Comparison of ENCODE assay signal across 13 cellular contexts in the genomic region with DNA sequence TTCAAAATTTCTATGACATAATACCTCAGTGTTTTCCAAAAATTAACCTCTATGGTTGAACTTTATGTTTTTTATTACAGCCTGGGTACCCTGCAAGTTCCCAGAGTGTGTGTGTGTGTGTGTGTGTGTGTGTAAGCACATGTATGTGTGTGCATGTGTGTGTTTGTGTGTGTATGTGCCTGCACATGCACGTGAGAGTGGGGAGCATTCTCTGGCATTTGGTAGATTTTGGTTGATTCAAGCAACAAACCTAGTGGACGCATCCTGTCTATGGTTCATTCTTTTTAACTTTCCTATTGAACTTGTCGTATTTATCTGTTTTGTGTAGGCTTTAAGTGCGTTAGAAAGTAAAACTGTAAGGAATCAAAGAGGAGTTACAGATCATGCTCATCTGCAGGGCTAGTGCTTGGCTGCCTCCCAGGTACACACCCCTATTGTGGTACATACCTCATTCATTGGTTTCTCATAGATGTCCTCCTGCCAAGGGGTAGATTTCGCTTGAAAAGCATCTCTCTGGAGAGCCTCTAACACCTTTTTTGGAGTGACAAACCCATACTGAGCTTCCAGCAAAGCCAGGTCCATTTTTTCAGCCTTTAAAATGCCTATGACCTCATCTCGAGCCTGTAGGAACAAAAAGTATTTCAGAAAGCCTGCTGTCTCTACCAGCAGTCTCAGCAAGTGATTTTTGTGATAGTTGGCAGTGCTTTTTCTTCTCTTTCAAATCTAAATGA.
DNase-seq lines count a peak whose midpoint lies in the region; ATAC-seq and TF ChIP-seq lines count a peak whose summit lies in the region.
"Had no signal": no experiment of that assay in that cellular context is flagged by ENCODE, and none has a peak within 500 bp of the region (broad histone marks: within the 10 kb centered on the region; RNA-seq: fewer than 3 reads in every experiment).

No MANE protein-coding gene starts in this region.

- peaks cover 26% of the 10 kb centered on the region for H3F3A ChIP-seq in GM23248 (ENCODE audit: insufficient read depth)

- H3K4me1 ChIP-seq in GM23248 (ENCODE audit: insufficient read depth) = peaks cover 22% of the 10 kb centered on the region

- H3K27ac ChIP-seq in GM23248 = no peak overlapping the region

- DNase-seq in GM23248 (peak; percentile 71), fibroblast of villous mesenchyme (ENCODE audit: low read depth) (peak; percentile 30), posterior cingulate gyrus (peak in 6 of 10 donors; percentile 18 to 80 (median 58)), GM19238 (ENCODE audit: insufficient read length, low spot score) (no peak), NOMO-1 (lab: John Stamatoyannopoulos, UW; ENCODE audit: unreplicated experiment in 2 of 2) (no peak)
- DNase-seq: activated effector memory CD4-positive, alpha-beta T cell treated with Interleukin-2 at 50 U/mL for 16 hours; CD4-positive, CD25-positive, alpha-beta regulatory T cell; NCI-H1417 treated with DMSO at 0.1 percent for 48 hours; T-helper 9 cell had no signal

- intact Hi-C loops in posterior cingulate gyrus (cut with DNase I) = no loop called here

- TF ChIP-seq CTCF in fibroblast of villous mesenchyme (IDR thresholded peaks at IDR 0.05; ENCODE audit: insufficient read depth, low read depth, low read length) = no peak

- no peaks in the 10 kb centered on the region for H4K20me1 ChIP-seq in GM23248 (ENCODE audit: insufficient read depth)

- WGBS in GM23248 (ENCODE audit: low coverage in 1 of 2, low lambda C conversion rate in 2 of 2, missing lambda C conversion rate in 2 of 2), 2 experiments = 56% methylated on average over 6 of the region's 6 CpGs

- H3K79me2 ChIP-seq in GM23248 (ENCODE audit: insufficient read depth) = no peaks in the 10 kb centered on the region

- peak overlapping the region; percentile 43 for H3K4me2 ChIP-seq in GM23248 (ENCODE audit: unreplicated experiment)
- H3K4me2 ChIP-seq: smooth muscle cell had no signal

- no peaks in the 10 kb centered on the region for H3K9me2 ChIP-seq in GM23248 (ENCODE audit: insufficient read depth)

- no peaks in the 10 kb centered on the region for H3K27me3 ChIP-seq in GM23248 (replicated peaks; ENCODE audit: insufficient read depth)

- H3K4me3 ChIP-seq in GM23248 (peak overlapping the region; percentile 14; the same call in 1 of the 2 replicates), fibroblast of villous mesenchyme (ENCODE audit: low read depth, low read length) (no peak overlapping the region)
- H3K4me3 ChIP-seq: smooth muscle cell had no signal

- peak; percentile 74 for ATAC-seq in SK-N-SH treated with all-trans-retinoic acid at 6 μM for 48 hours
- no peak for ATAC-seq in HG03520 (IDR thresholded peaks at IDR 0.05; ENCODE audit: unreplicated experiment)
- ATAC-seq in HG02623 (IDR thresholded peaks at IDR 0.05; ENCODE audit: unreplicated experiment) = no peak

- no peak overlapping the region for H3K9ac ChIP-seq in GM23248

- no peak overlapping the region for H2AFZ ChIP-seq in GM23248

- no peaks in the 10 kb centered on the region for H3K9me3 ChIP-seq in GM23248 (ENCODE audit: low read depth)

- no peaks in the 10 kb centered on the region for H3K36me3 ChIP-seq in GM23248 (ENCODE audit: low read depth)

- in situ Hi-C loops in GM23248 (cut with MboI) = no loop called here

TF ChIP-seq in SK-N-SH treated with all-trans-retinoic acid at 6 μM for 48 hours, 23 proteins besides CTCF, POLR2A, EP300 and RAD21:
- TF ChIP-seq ARNTL (CRISPR knock-in tag; IDR thresholded peaks at IDR 0.05; ENCODE audit: borderline replicate concordance, low read depth) = no peak
- no peak for TF ChIP-seq POU6F1 (CRISPR knock-in tag; IDR thresholded peaks at IDR 0.05; ENCODE audit: borderline replicate concordance, low read depth)

Comparison
In these comparisons a context has a peak if more than half of its experiments do, and no peak if none do; other contexts are left out.
1. DNase-seq: peak in GM23248 (single experiment), fibroblast of villous mesenchyme (single experiment) and posterior cingulate gyrus (6 of 10); none in GM19238 (single experiment) and NOMO-1 (0 of 2).